In genomic region chr17:82339634-82340580, GRCh38 we compare ENCODE assay signal across 15 cellular contexts. TPM values are rescaled to one million over a fixed set of nuclear protein-coding genes. Genes with fewer than 3 reads are reported as not detected.
DNase-seq lines count a peak whose midpoint lies in the region; ATAC-seq, FAIRE-seq and TF ChIP-seq lines count a peak whose summit lies in the region.
"Had no signal": no experiment of that assay in that cellular context is flagged by ENCODE, and none has a peak within 500 bp of the region (broad histone marks: within the 10 kb centered on the region; RNA-seq: fewer than 3 reads in every experiment).

No MANE protein-coding gene starts in this region.

- peak; percentile 4 to 14 for ATAC-seq in right cardiac atrium
- ATAC-seq in stimulated activated memory B cell treated with anti-CD40 and anti-IgM and Interleukin-4, amounts not matched to agents 10 μg/mL and 1 μg/mL and 100 μg/mL, for 72 hours: peak; percentile 40
- ATAC-seq: activated CD8-positive, alpha-beta memory T cell treated with anti-CD3 and anti-CD28 coated beads, Interleukin-2, amount 10 ng/mL, durations not matched to agents 7 days and 5 days had no signal

- H3K23ac ChIP-seq in H9 (ENCODE audit: insufficient read length, low read depth, low read length): no peak overlapping the region

- no peak overlapping the region for H3K56ac ChIP-seq in H9 (ENCODE audit: insufficient read length, low read depth, low read length)

- H2BK20ac ChIP-seq in H9 (ENCODE audit: low read depth, low read length, poor library complexity, severe bottlenecking): no peak overlapping the region

- H2AK5ac ChIP-seq in H9 (ENCODE audit: insufficient read length, low read length): no peak overlapping the region

- H3K4me1 Mint-ChIP-seq in H9: peaks cover 20 to 31% of the 10 kb centered on the region in 2 experiments
- peaks cover 13% of the 10 kb centered on the region for H3K4me1 Mint-ChIP-seq in stimulated activated memory B cell treated with anti-CD40 and anti-IgM and Interleukin-4, amounts not matched to agents 10 μg/mL and 1 μg/mL and 100 μg/mL, for 72 hours

- no peaks in the 10 kb centered on the region for H3K4me1 ChIP-seq in H9 (ENCODE audit: insufficient read depth, low read length)
- H3K4me1 ChIP-seq in right cardiac atrium (ENCODE audit: control insufficient read depth, insufficient read depth, low read length): peaks cover 4% of the 10 kb centered on the region

- H3K27ac ChIP-seq in H9 (ENCODE audit: insufficient read length, low read depth, low read length) (no peak overlapping the region), right cardiac atrium (ENCODE audit: low read length) (no peak overlapping the region)

- no peaks in the 10 kb centered on the region for H3K79me1 ChIP-seq in H9 (ENCODE audit: insufficient read depth, low read depth, low read length, poor library complexity, severe bottlenecking)

- no peaks in the 10 kb centered on the region for H3K79me2 ChIP-seq in H9 (ENCODE audit: insufficient read depth, low read length)

- H2BK5ac ChIP-seq in H9 (ENCODE audit: insufficient read length, low read length): no peak overlapping the region

- POLR2A ChIA-PET in GM10248 (lab: Yijun Ruan, JAX): no interaction called here

- H3K27ac Mint-ChIP-seq in H9: no peak overlapping the region
- no peak overlapping the region for H3K27ac Mint-ChIP-seq in stimulated activated memory B cell treated with anti-CD40 and anti-IgM and Interleukin-4, amounts not matched to agents 10 μg/mL and 1 μg/mL and 100 μg/mL, for 72 hours
- H3K27ac Mint-ChIP-seq: activated CD8-positive, alpha-beta memory T cell treated with anti-CD3 and anti-CD28 coated beads, Interleukin-2, amount 10 ng/mL, durations not matched to agents 7 days and 5 days; IgD-negative memory B cell; T-helper 1 cell treated with Interleukin-12 subunit alpha and Interleukin-12 subunit beta and Interleukin-4 antibody, amounts not matched to agents 30 μg/mL and 1 μg/mL, for 36 hours had no signal

- H3K4ac ChIP-seq in H9 (ENCODE audit: low read depth, low read length): no peak overlapping the region

- WGBS in H9 (ENCODE audit: extremely low coverage, insufficient read length, low lambda C conversion rate): no CpG with 5 or more reads among the region's 10 CpGs
- 55% methylated on average over 10 of the region's 10 CpGs for WGBS in right cardiac atrium

- no peak overlapping the region for H2BK120ac ChIP-seq in H9 (ENCODE audit: low read depth, low read length, poor library complexity, severe bottlenecking)

- no peak overlapping the region for H4K8ac ChIP-seq in H9 (replicated peaks; ENCODE audit: insufficient read length, low read depth, low read length)

- no peak overlapping the region for H2AFZ ChIP-seq in H9 (ENCODE audit: low read length)

- H3K14ac ChIP-seq in H9 (ENCODE audit: insufficient read depth, low read length): peak overlapping the region; percentile 78

- no peak overlapping the region for H4K5ac ChIP-seq in H9 (ENCODE audit: insufficient read length, low read depth, low read length)

- no peak overlapping the region for H3K4me3 Mint-ChIP-seq in H9
- no peak overlapping the region for H3K4me3 Mint-ChIP-seq in stimulated activated memory B cell treated with anti-CD40 and anti-IgM and Interleukin-4, amounts not matched to agents 10 μg/mL and 1 μg/mL and 100 μg/mL, for 72 hours
- H3K4me3 Mint-ChIP-seq: activated CD8-positive, alpha-beta memory T cell treated with anti-CD3 and anti-CD28 coated beads, Interleukin-2, amount 10 ng/mL, durations not matched to agents 7 days and 5 days; T-helper 1 cell treated with Interleukin-12 subunit alpha and Interleukin-12 subunit beta and Interleukin-4 antibody, amounts not matched to agents 30 μg/mL and 1 μg/mL, for 36 hours had no signal

- DNase-seq in H9: no peak
- no peak for DNase-seq in astrocyte of the cerebellum (ENCODE audit: low read depth)
- peak in 2 of 3 donors; percentile 50 to 65 for DNase-seq in right cardiac atrium
- no peak for DNase-seq in NCI-H146 treated with DMSO at 0.1 percent for 48 hours (lab: John Stamatoyannopoulos, UW; ENCODE audit: unreplicated experiment)
- DNase-seq in D721Med (ENCODE audit: insufficient read length, low spot score): no peak
- DNase-seq in dermis blood vessel endothelial cell: no peak
- no peak for DNase-seq in GM10248 (ENCODE audit: extremely low spot score)
- DNase-seq: activated CD8-positive, alpha-beta memory T cell treated with anti-CD3 and anti-CD28 coated beads, Interleukin-2, amount 10 ng/mL, durations not matched to agents 7 days and 5 days had no signal

- in situ Hi-C loops in astrocyte of the cerebellum (cut with HindIII; ENCODE audit: low sequenced_read_pairs): loop anchor here (10.0 kb wide), 1 partner anchor 75 kb away; the partner anchor contains the start of genes HEXD and OGFOD3

- H2BK15ac ChIP-seq in H9 (ENCODE audit: low read depth, low read length): no peak overlapping the region

- H4K20me1 ChIP-seq in H9 (ENCODE audit: control insufficient read depth, insufficient read depth, insufficient read length): no peaks in the 10 kb centered on the region

- TF ChIP-seq CTCF in H9 (conservative IDR thresholded peaks at IDR 0.05): no peak
- TF ChIP-seq CTCF in astrocyte of the cerebellum (IDR thresholded peaks at IDR 0.05; ENCODE audit: low read depth, low read length, missing control alignments): no peak
- no peak for TF ChIP-seq CTCF in D721Med (IDR thresholded peaks at IDR 0.05; ENCODE audit: insufficient read depth, missing control alignments)
- no peak for TF ChIP-seq CTCF in GM10248 (IDR thresholded peaks at IDR 0.05; ENCODE audit: control extremely low read depth, extremely low read depth, low read depth, missing control alignments)

- peaks cover 80% of the 10 kb centered on the region for H3K27me3 Mint-ChIP-seq in H9 (ENCODE audit: low read depth)
- H3K27me3 Mint-ChIP-seq in stimulated activated memory B cell treated with anti-CD40 and anti-IgM and Interleukin-4, amounts not matched to agents 10 μg/mL and 1 μg/mL and 100 μg/mL, for 72 hours: peaks cover 29% of the 10 kb centered on the region

- no peak for FAIRE-seq in D721Med (lab: Jason Lieb, UNC)

- no peak overlapping the region for H4K91ac ChIP-seq in H9 (ENCODE audit: insufficient read length, low read depth, low read length)

- intact Hi-C loops in right cardiac atrium (cut with DNase I): no loop called here

- H3K18ac ChIP-seq in H9 (ENCODE audit: insufficient read length, low read depth, low read length): no peak overlapping the region

- CTCF ChIA-PET in GM10248 (lab: Yijun Ruan, JAX): interaction anchor here (3.8 kb wide), 1 partner anchor 10 kb away, joined by 16 read pairs; no protein-coding TSS in a partner anchor

- peak overlapping the region; percentile 2 for H3K4me3 ChIP-seq in astrocyte of the cerebellum (ENCODE audit: low read depth, low read length)
- H3K4me3 ChIP-seq in right cardiac atrium (ENCODE audit: low read length): peak overlapping the region; percentile 35

- no peak overlapping the region for H3K9ac ChIP-seq in H9 (ENCODE audit: extremely low read depth, insufficient read length, low read length)

- no peaks in the 10 kb centered on the region for H3K9me3 ChIP-seq in H9 (ENCODE audit: control insufficient read depth, low read depth, low read length)
- no peaks in the 10 kb centered on the region for H3K9me3 ChIP-seq in right cardiac atrium (ENCODE audit: control insufficient read depth, low read length)

- peaks cover 2% of the 10 kb centered on the region for H3K23me2 ChIP-seq in H9 (ENCODE audit: insufficient read length, low read depth, low read length, poor library complexity, severe bottlenecking)

- peaks cover 15 to 17% of the 10 kb centered on the region in 2 experiments for H3K9me3 Mint-ChIP-seq in H9
- H3K9me3 Mint-ChIP-seq in stimulated activated memory B cell treated with anti-CD40 and anti-IgM and Interleukin-4, amounts not matched to agents 10 μg/mL and 1 μg/mL and 100 μg/mL, for 72 hours: no peaks in the 10 kb centered on the region
- H3K9me3 Mint-ChIP-seq: T-helper 1 cell treated with Interleukin-12 subunit alpha and Interleukin-12 subunit beta and Interleukin-4 antibody, amounts not matched to agents 30 μg/mL and 1 μg/mL, for 36 hours had no signal

- no peak overlapping the region for H3T11ph ChIP-seq in H9 (ENCODE audit: low read length)

- H3K4me2 ChIP-seq in H9 (ENCODE audit: insufficient read depth, insufficient read length, low read length): no peak overlapping the region

- no peak overlapping the region for H2BK12ac ChIP-seq in H9 (ENCODE audit: insufficient read length, low read depth, low read length)

- H3K36me3 Mint-ChIP-seq in H9 (ENCODE audit: insufficient read depth in 1 of 3, low read depth in 3 of 3): peaks cover 3 to 8% (median 6%) of the 10 kb centered on the region in 3 experiments; a peak in 6 of 7 replicates
- H3K36me3 Mint-ChIP-seq in stimulated activated memory B cell treated with anti-CD40 and anti-IgM and Interleukin-4, amounts not matched to agents 10 μg/mL and 1 μg/mL and 100 μg/mL, for 72 hours: no peaks in the 10 kb centered on the region
- H3K36me3 Mint-ChIP-seq: activated CD8-positive, alpha-beta memory T cell treated with anti-CD3 and anti-CD28 coated beads, Interleukin-2, amount 10 ng/mL, durations not matched to agents 7 days and 5 days; IgD-negative memory B cell had no signal

- H3K27me3 ChIP-seq in H9 (ENCODE audit: insufficient read depth, low read length) (peaks cover 3% of the 10 kb centered on the region; the same call in 1 of the 2 replicates), right cardiac atrium (ENCODE audit: control insufficient read depth, insufficient read depth) (no peaks in the 10 kb centered on the region)

RNA-seq across cellular contexts. Expression of gene SECTM1, which starts 6.3 kb away (rescaled TPM):
- total RNA-seq in H9 (2021) (0.28 and 0.70 TPM in 2 replicates), right cardiac atrium (1 to 10 TPM; 2.8 to 5.7 (median 3.3) TPM), dermis blood vessel endothelial cell (3.6 and 7.5 TPM in 2 replicates)
- polyA plus RNA-seq in right cardiac atrium: 2.5 TPM

RNA-seq across cellular contexts. Expression of gene TEX19, which starts 19.1 kb away (rescaled TPM):
- 1.4 and 1.5 TPM in 2 replicates for total RNA-seq in H9 (2021)
- total RNA-seq in right cardiac atrium: not detected
- polyA plus RNA-seq in right cardiac atrium: not detected
- 0.05 TPM in 1 of 2 replicates, not detected in the other for total RNA-seq in dermis blood vessel endothelial cell
- total RNA-seq: aorta, Daoy, omental fat pad had no signal
- polyA plus RNA-seq: aorta had no signal

RNA-seq across cellular contexts. Expression of gene CD7, which starts 22.5 kb away (rescaled TPM):
- total RNA-seq in H9 (2021) (0.22 and 0.35 TPM in 2 replicates), right cardiac atrium (1 to 10 TPM in 2 of 4 donors, under 1 TPM in 2; 0.31 to 1.4 (median 0.80) TPM), dermis blood vessel endothelial cell (not detected in 2 replicates)
- 0.45 TPM for polyA plus RNA-seq in right cardiac atrium
- total RNA-seq: Daoy, NCI-H460 had no signal

RNA-seq across cellular contexts. Expression of gene UTS2R, which starts 31.7 kb away (rescaled TPM):
- total RNA-seq in H9 (2021) (0.75 and 0.94 TPM in 2 replicates), right cardiac atrium (1 to 10 TPM; 2.3 to 7.5 (median 4.6) TPM), dermis blood vessel endothelial cell (not detected in 2 replicates)
- 1.0 TPM for polyA plus RNA-seq in right cardiac atrium
- total RNA-seq: aorta, Daoy, NCI-H460, omental fat pad had no signal
- polyA plus RNA-seq: aorta, IgD-negative memory B cell had no signal

Comparison
In these comparisons a context has a peak if more than half of its experiments do, and no peak if none do; other contexts are left out.
1. DNase-seq: peak in right cardiac atrium (2 of 3); none in H9 (single experiment), astrocyte of the cerebellum (single experiment), NCI-H146 treated with DMSO at 0.1 percent for 48 hours (single experiment), D721Med (single experiment), dermis blood vessel endothelial cell (single experiment) and GM10248 (single experiment).